20 cellular contexts compared by ENCODE assay signal in the genomic region with DNA sequence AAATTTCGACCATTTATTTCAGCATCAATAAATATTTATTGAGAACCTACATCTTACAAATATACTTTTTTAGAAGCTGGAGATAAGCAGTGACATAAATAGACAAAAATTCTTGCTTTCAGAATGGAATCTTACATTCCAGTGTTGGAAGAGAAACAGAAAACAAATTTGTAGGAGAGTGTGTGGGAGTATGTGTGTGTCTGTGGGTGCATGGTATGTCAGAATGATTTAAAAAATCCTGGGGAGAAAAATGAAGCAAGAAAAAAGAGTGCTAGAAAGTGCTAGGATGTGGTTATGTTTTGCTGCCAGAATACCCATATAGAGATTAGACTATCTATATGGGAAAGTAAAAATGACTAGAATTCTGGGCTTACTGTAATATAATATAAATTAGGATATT.
DNase-seq lines count a peak whose midpoint lies in the region; FAIRE-seq and TF ChIP-seq lines count a peak whose summit lies in the region.
"Had no signal": no experiment of that assay in that cellular context is flagged by ENCODE, and none has a peak within 500 bp of the region (broad histone marks: within the 10 kb centered on the region; RNA-seq: fewer than 3 reads in every experiment).

No MANE protein-coding gene starts in this region.

- no peaks in the 10 kb centered on the region for H3K27me3 ChIP-seq in Peyer's patch

- no peak for TF ChIP-seq POLR2A in GM12891 (IDR thresholded peaks at IDR 0.05; ENCODE audit: low read depth, low read length)
- no peak for TF ChIP-seq POLR2A in Peyer's patch (IDR thresholded peaks at IDR 0.05)

- no peak for FAIRE-seq in GM12891 (lab: Jason Lieb, UNC)
- FAIRE-seq: A204.1, GM18507, RCC 7860 had no signal

- H3K9me3 ChIP-seq in Peyer's patch: peaks cover 0 to 7% (median 0%) of the 10 kb centered on the region in 4 donors
- H3K9me3 ChIP-seq: HAP-1 had no signal

- H3K36me3 ChIP-seq in Peyer's patch: no peaks in the 10 kb centered on the region
- H3K36me3 ChIP-seq: HAP-1 had no signal

- TF ChIP-seq CTCF in AG10803 (conservative IDR thresholded peaks at IDR 0.05; ENCODE audit: low read length) (no peak), choroid plexus epithelial cell (conservative IDR thresholded peaks at IDR 0.05; ENCODE audit: low read depth, low read length) (no peak), Peyer's patch (IDR thresholded peaks at IDR 0.05) (no peak)

- no peaks in the 10 kb centered on the region for H3K4me1 ChIP-seq in Peyer's patch
- H3K4me1 ChIP-seq: HAP-1 had no signal

- H3K27ac ChIP-seq in Peyer's patch: no peak overlapping the region

- peak; percentile 74 for DNase-seq in AG10803 (ENCODE audit: low read depth)
- peak; percentile 4 for DNase-seq in RPMI7951 (ENCODE audit: low read depth)
- DNase-seq in choroid plexus epithelial cell (ENCODE audit: low read depth): peak; percentile 8
- peak; percentile 8 for DNase-seq in iris pigment epithelial cell (ENCODE audit: low read depth)
- DNase-seq in GM12891 (ENCODE audit: insufficient read length, low spot score): no peak
- DNase-seq in Peyer's patch: no peak
- no peak for DNase-seq in DMS114 treated with DMSO at 0.1 percent for 48 hours (lab: John Stamatoyannopoulos, UW; ENCODE audit: unreplicated experiment)
- no peak for DNase-seq in activated naive CD4-positive, alpha-beta T cell treated with anti-CD3 and anti-CD28 coated beads, Interleukin-2, amount 50 U/mL, for 16 hours
- DNase-seq: Calu3; CD4-positive, alpha-beta T cell; Karpas-422; MM.1S; NCI-H1105 treated with DMSO at 0.1 percent for 48 hours; NCI-H187 treated with DMSO at 0.1 percent for 48 hours; NCI-H510A treated with DMSO at 0.1 percent for 48 hours; SIG-M5 had no signal

- H3K4me3 ChIP-seq in AG10803 (ENCODE audit: low read length) (no peak overlapping the region), choroid plexus epithelial cell (ENCODE audit: low read depth, low read length) (no peak overlapping the region), Peyer's patch (no peak overlapping the region)
- H3K4me3 ChIP-seq: HAP-1 had no signal

TF ChIP-seq in GM12891, 5 proteins besides CTCF, POLR2A, EP300 and RAD21:
- TF ChIP-seq POLR2AphosphoS5 (IDR thresholded peaks at IDR 0.05; ENCODE audit: low read depth, low read length) (no peak), PAX5 (IDR thresholded peaks at IDR 0.05; ENCODE audit: insufficient read depth, low read length, severe bottlenecking) (no peak), TAF1 (IDR thresholded peaks at IDR 0.05; ENCODE audit: low read depth, low read length) (no peak), SPI1 (IDR thresholded peaks at IDR 0.05; ENCODE audit: low read depth, low read length) (no peak), POU2F2 (IDR thresholded peaks at IDR 0.05; ENCODE audit: low read depth, low read length) (no peak)

Comparison
In these comparisons a context has a peak if more than half of its experiments do, and no peak if none do; other contexts are left out.
1. DNase-seq: peak in AG10803 (single experiment), RPMI7951 (single experiment), choroid plexus epithelial cell (single experiment) and iris pigment epithelial cell (single experiment); none in GM12891 (single experiment), Peyer's patch (0 of 3), DMS114 treated with DMSO at 0.1 percent for 48 hours (single experiment) and activated naive CD4-positive, alpha-beta T cell treated with anti-CD3 and anti-CD28 coated beads, Interleukin-2, amount 50 U/mL, for 16 hours (single experiment).